Comparison of ENCODE assay signal across 37 cellular contexts in genomic region chr20:49375170-49375569, GRCh38.
DNase-seq lines count a peak whose midpoint lies in the region; ATAC-seq, FAIRE-seq and TF ChIP-seq lines count a peak whose summit lies in the region.
"Had no signal": no experiment of that assay in that cellular context is flagged by ENCODE, and none has a peak within 500 bp of the region (broad histone marks: within the 10 kb centered on the region; RNA-seq: fewer than 3 reads in every experiment).

No MANE protein-coding gene starts in this region.

- no peak for FAIRE-seq in HepG2 (lab: Jason Lieb, UNC)
- peak; percentile 46 for FAIRE-seq in HTR-8/SVneo (lab: Jason Lieb, UNC)
- FAIRE-seq in GM12878 (lab: Jason Lieb, UNC): no peak
- no peak for FAIRE-seq in K562 (lab: Jason Lieb, UNC)
- FAIRE-seq: A204.1, A549, D721Med had no signal

- no peak overlapping the region for H3K9ac ChIP-seq in HepG2 (ENCODE audit: insufficient read depth, low read depth, low read length)
- H3K9ac ChIP-seq in GM12878 (ENCODE audit: control insufficient read depth, insufficient read depth, low read length): no peak overlapping the region
- no peak overlapping the region for H3K9ac ChIP-seq in K562 (ENCODE audit: insufficient read depth in 1 of 2, low read depth in 2 of 2, low read length in 2 of 2)
- no peak overlapping the region for H3K9ac ChIP-seq in SK-N-SH
- H3K9ac ChIP-seq: BLaER1; BLaER1 treated with 17β-estradiol and CSF1 and Interleukin-3, amounts not matched to agents 10 nM and 100 nM had no signal

- no peaks in the 10 kb centered on the region for H3K4me1 ChIP-seq in HepG2 (ENCODE audit: insufficient read depth, low read length)
- no peaks in the 10 kb centered on the region for H3K4me1 ChIP-seq in right lobe of liver
- H3K4me1 ChIP-seq in GM12878 (ENCODE audit: control insufficient read depth, insufficient read depth, low read length): no peaks in the 10 kb centered on the region
- H3K4me1 ChIP-seq in K562 (replicated peaks in 1 of 2; ENCODE audit: control insufficient read depth in 2 of 2, insufficient read depth in 2 of 2, low read length in 2 of 2): no peaks in the 10 kb centered on the region
- peaks cover 0 to 12% of the 10 kb centered on the region in 2 experiments; a peak in 1 of 4 replicates for H3K4me1 ChIP-seq in SK-N-SH (ENCODE audit: control insufficient read depth in 1 of 2, insufficient read depth in 2 of 2, low read depth in 1 of 2, low read length in 1 of 2)
- H3K4me1 ChIP-seq: BLaER1; BLaER1 treated with 17β-estradiol and CSF1 and Interleukin-3, amounts not matched to agents 10 nM and 100 nM; Caco-2 had no signal

- ATAC-seq in HepG2 (no peak), right lobe of liver (no peak), GM12878 (no peak), K562 (no peak), HG02763 (IDR thresholded peaks at IDR 0.05; ENCODE audit: unreplicated experiment) (no peak), T-cell (replicated peaks in 1 of 4) (no peak)
- ATAC-seq: A549; CD8-positive, alpha-beta T cell had no signal

- H3K27me3 Mint-ChIP-seq in T-cell: peaks cover 16 to 17% of the 10 kb centered on the region in 2 donors

- no peaks in the 10 kb centered on the region for H3K9me1 ChIP-seq in K562 (ENCODE audit: control insufficient read depth, insufficient read depth, low read length)

- no peak overlapping the region for H3K27ac Mint-ChIP-seq in T-cell
- H3K27ac Mint-ChIP-seq: B cell; CD14-positive monocyte; CD4-positive, alpha-beta memory T cell; CD4-positive, alpha-beta T cell; CD8-positive, alpha-beta memory T cell; CD8-positive, alpha-beta T cell had no signal

- no peaks in the 10 kb centered on the region for H3K4me1 Mint-ChIP-seq in T-cell
- H3K4me1 Mint-ChIP-seq: B cell; CD14-positive monocyte; CD4-positive, CD25-positive, alpha-beta regulatory T cell; CD8-positive, alpha-beta memory T cell had no signal

- SMC1A ChIA-PET in GM12878 (lab: Charles Lee; ENCODE audit: uncharacterized antibody, unreplicated experiment): interaction anchor here (0.6 kb wide), 1 partner anchor 181 kb away, joined by 3 read pairs; no protein-coding TSS in a partner anchor

- DNase-seq in HepG2 (ENCODE audit: low spot score): no peak
- DNase-seq in right lobe of liver: no peak
- DNase-seq in HTR-8/SVneo (ENCODE audit: insufficient read length, low spot score): no peak
- no peak for DNase-seq in GM12878 (ENCODE audit: low read depth, low spot score)
- no peak for DNase-seq in K562 (ENCODE audit: extremely low read depth in 1 of 4, low spot score in 3 of 4)
- no peak for DNase-seq in SK-N-SH
- DNase-seq in T-cell: no peak
- DNase-seq: 8988T; ACHN; AML-193; BE2C; C1 segment of cervical spinal cord; Caco-2; Calu3; CD4-positive, alpha-beta memory T cell; CD4-positive, alpha-beta T cell; CD4-positive, CD25-positive, alpha-beta regulatory T cell; CD8-positive, alpha-beta memory T cell; CD8-positive, alpha-beta T cell; COR-L47; DMS 273 treated with DMSO at 0.1 percent for 48 hours; DMS153; DMS53; DMS79; DMS79 treated with DMSO at 0.1 percent for 48 hours; DND-41; EL had no signal

- TF ChIP-seq POLR2A in HepG2 (IDR thresholded peaks at IDR 0.05; ENCODE audit: insufficient read depth in 1 of 2, low read depth in 2 of 2, low read length in 2 of 2) (no peak), right lobe of liver (IDR thresholded peaks at IDR 0.05) (no peak), GM12878 (IDR thresholded peaks at IDR 0.05; ENCODE audit: low read depth, low read length) (no peak), K562 (conservative IDR thresholded peaks at IDR 0.05) (no peak)

- RAD21 ChIA-PET in GM12878 (lab: Charles Lee; ENCODE audit: unreplicated experiment): no interaction called here

- TF ChIP-seq EP300 in HepG2 (IDR thresholded peaks at IDR 0.05; ENCODE audit: low read depth in 2 of 2, low read length in 2 of 2) (no peak), HepG2 (CRISPR knock-in tag; IDR thresholded peaks at IDR 0.05; ENCODE audit: borderline replicate concordance) (no peak), GM12878 (IDR thresholded peaks at IDR 0.05; ENCODE audit: borderline replicate concordance in 1 of 2, control insufficient read depth in 1 of 2, low read depth in 2 of 2, low read length in 2 of 2) (no peak), K562 (IDR thresholded peaks at IDR 0.05; ENCODE audit: low read length) (no peak), SK-N-SH (IDR thresholded peaks at IDR 0.05; ENCODE audit: borderline replicate concordance in 1 of 2, low read depth in 1 of 2, low read length in 1 of 2) (no peak)

- H2AFZ ChIP-seq in HepG2 (ENCODE audit: low read length): no peak overlapping the region
- H2AFZ ChIP-seq in GM12878 (ENCODE audit: control insufficient read depth, low read depth, low read length): no peak overlapping the region
- H2AFZ ChIP-seq in K562 (ENCODE audit: low read depth, low read length): no peak overlapping the region
- H2AFZ ChIP-seq in SK-N-SH (ENCODE audit: low read depth): no peak overlapping the region

- POLR2A ChIA-PET in HepG2 (lab: Yijun Ruan, JAX) (no interaction called here), GM12878 (lab: Charles Lee) (no interaction called here), K562 (lab: Yijun Ruan, JAX) (interaction anchor here (1.3 to 1.9 kb wide), 2 partner anchors 10 kb away, joined by 4 to 5 read pairs; no protein-coding TSS in a partner anchor), SK-N-SH (lab: Yijun Ruan, JAX) (no interaction called here), T-cell (lab: Charles Lee) (no interaction called here)

- no peaks in the 10 kb centered on the region for H3K36me3 Mint-ChIP-seq in T-cell
- H3K36me3 Mint-ChIP-seq: CD14-positive monocyte; CD4-positive, alpha-beta memory T cell; CD4-positive, CD25-positive, alpha-beta regulatory T cell; CD8-positive, alpha-beta memory T cell; CD8-positive, alpha-beta T cell had no signal

- no peaks in the 10 kb centered on the region for H3K9me2 ChIP-seq in SK-N-SH

- H3F3A ChIP-seq in SK-N-SH (replicated peaks; ENCODE audit: insufficient read depth): no peaks in the 10 kb centered on the region

- TF ChIP-seq RAD21 in HepG2 (CRISPR knock-in tag; IDR thresholded peaks at IDR 0.05) (no peak), GM12878 (IDR thresholded peaks at IDR 0.05; ENCODE audit: insufficient read depth, low read depth, low read length) (no peak), K562 (CRISPR knock-in tag; conservative IDR thresholded peaks at IDR 0.05 in 1 of 2, IDR thresholded peaks at IDR 0.05 in 1 of 2) (no peak), SK-N-SH (IDR thresholded peaks at IDR 0.05; ENCODE audit: low read length) (no peak)

- BruUV-seq in HepG2 (replicated peaks; lab: Mats Ljungman, UMichigan) (no TSS peak), GM12878 (replicated peaks; lab: Mats Ljungman, UMichigan) (no TSS peak), K562 (replicated peaks; lab: Mats Ljungman, UMichigan) (no TSS peak)

- H3K4me2 ChIP-seq in HepG2 (ENCODE audit: low read depth, low read length) (no peak overlapping the region), GM12878 (ENCODE audit: control insufficient read depth, insufficient read depth) (no peak overlapping the region), K562 (ENCODE audit: insufficient read depth, low read length) (no peak overlapping the region), SK-N-SH (no peak overlapping the region)
- H3K4me2 ChIP-seq: A549; BLaER1; BLaER1 treated with 17β-estradiol and CSF1 and Interleukin-3, amounts not matched to agents 10 nM and 100 nM had no signal

- intact Hi-C loops in HepG2 (cut with micrococcal nuclease; ENCODE audit: unreplicated experiment) (no loop called here), right lobe of liver (cut with DNase I) (no loop called here), GM12878 (cut with micrococcal nuclease; ENCODE audit: unreplicated experiment) (no loop called here), K562 (cut with micrococcal nuclease) (no loop called here)

- H3K9me3 Mint-ChIP-seq in T-cell: peaks cover 0 to 5% (median 0%) of the 10 kb centered on the region in 3 donors
- H3K9me3 Mint-ChIP-seq: CD4-positive, alpha-beta T cell; CD8-positive, alpha-beta memory T cell; CD8-positive, alpha-beta T cell had no signal

- H3K4me3 ChIP-seq in HepG2 (replicated peaks in 1 of 3; ENCODE audit: insufficient read depth in 1 of 3, low read depth in 2 of 3, low read length in 3 of 3) (no peak overlapping the region), right lobe of liver (no peak overlapping the region), GM12878 (no peak overlapping the region), K562 (no peak overlapping the region), SK-N-SH (ENCODE audit: low read depth in 2 of 2, low read length in 1 of 2) (no peak overlapping the region)
- H3K4me3 ChIP-seq: A549; BLaER1; BLaER1 treated with 17β-estradiol and CSF1 and Interleukin-3, amounts not matched to agents 10 nM and 100 nM had no signal

- H3K36me3 ChIP-seq in HepG2 (replicated peaks in 1 of 2; ENCODE audit: control insufficient read depth in 1 of 2, insufficient read depth in 2 of 2, low read length in 2 of 2) (no peaks in the 10 kb centered on the region), right lobe of liver (no peaks in the 10 kb centered on the region), GM12878 (ENCODE audit: control insufficient read depth in 2 of 2, insufficient read depth in 2 of 2, low read length in 1 of 2) (no peaks in the 10 kb centered on the region), K562 (ENCODE audit: control insufficient read depth, insufficient read depth, low read length) (no peaks in the 10 kb centered on the region), SK-N-SH (replicated peaks in 1 of 2; ENCODE audit: control insufficient read depth in 1 of 2, insufficient read depth in 2 of 2, low read length in 1 of 2) (no peaks in the 10 kb centered on the region)
- H3K36me3 ChIP-seq: BE2C; BLaER1; BLaER1 treated with 17β-estradiol and CSF1 and Interleukin-3, amounts not matched to agents 10 nM and 100 nM had no signal

- no peak overlapping the region for H3K4me3 Mint-ChIP-seq in T-cell
- H3K4me3 Mint-ChIP-seq: B cell; CD14-positive monocyte; CD4-positive, alpha-beta memory T cell; CD4-positive, alpha-beta T cell; CD4-positive, CD25-positive, alpha-beta regulatory T cell; CD8-positive, alpha-beta T cell had no signal

- no peaks in the 10 kb centered on the region for H3K9me3 ChIP-seq in HepG2 (ENCODE audit: low read length)
- no peaks in the 10 kb centered on the region for H3K9me3 ChIP-seq in right lobe of liver
- no peaks in the 10 kb centered on the region; the same call in 2 of the 3 replicates for H3K9me3 ChIP-seq in GM12878 (replicated peaks; ENCODE audit: control insufficient read depth, insufficient read depth, low read length)
- no peaks in the 10 kb centered on the region for H3K9me3 ChIP-seq in K562 (replicated peaks; ENCODE audit: control insufficient read depth, insufficient read depth, low read depth, low read length)
- H3K9me3 ChIP-seq in SK-N-SH: no peaks in the 10 kb centered on the region
- H3K9me3 ChIP-seq: A549, BE2C, BLaER1 had no signal

- H3K27ac ChIP-seq in HepG2 (ENCODE audit: extremely low read length, insufficient read depth, low read length) (no peak overlapping the region), right lobe of liver (no peak overlapping the region), GM12878 (ENCODE audit: control insufficient read depth, insufficient read depth) (no peak overlapping the region), K562 (ENCODE audit: extremely low read depth, low read depth, low read length) (no peak overlapping the region), SK-N-SH (ENCODE audit: low read depth in 2 of 2, low read length in 1 of 2) (no peak overlapping the region)
- H3K27ac ChIP-seq: 22Rv1; A549; BLaER1; BLaER1 treated with 17β-estradiol and CSF1 and Interleukin-3, amounts not matched to agents 10 nM and 100 nM; C4-2B had no signal

- CTCF ChIA-PET in HepG2 (lab: Yijun Ruan, JAX; ENCODE audit: low intra/inter-chr PET ratio, low total read pairs) (no interaction called here), GM12878 (lab: Yijun Ruan, JAX) (interaction anchor here (0.5 to 3.2 kb wide), 2 partner anchors 9 to 470 kb away, joined by 4 to 24 read pairs; no protein-coding TSS in a partner anchor), K562 (lab: Yijun Ruan, JAX; ENCODE audit: low intra/inter-chr PET ratio) (no interaction called here), SK-N-SH (lab: Yijun Ruan, JAX) (interaction anchor here (1.1 to 4.7 kb wide), 7 partner anchors 10 to 161 kb away, joined by 3 to 21 read pairs (median 6); no protein-coding TSS in a partner anchor), T-cell (lab: Charles Lee) (interaction anchor here in 1 of 2 donors (0.6 kb wide), 1 partner anchor 275 kb away, joined by 8 read pairs; no protein-coding TSS in a partner anchor)

- H3K79me2 ChIP-seq in HepG2 (ENCODE audit: insufficient read depth, low read length) (no peaks in the 10 kb centered on the region), GM12878 (ENCODE audit: control insufficient read depth, insufficient read depth, low read length) (no peaks in the 10 kb centered on the region), K562 (ENCODE audit: control insufficient read depth, insufficient read depth, low read length) (no peaks in the 10 kb centered on the region), SK-N-SH (ENCODE audit: insufficient read depth) (no peaks in the 10 kb centered on the region)

- H4K20me1 ChIP-seq in HepG2 (ENCODE audit: insufficient read depth, low read length): no peaks in the 10 kb centered on the region
- H4K20me1 ChIP-seq in GM12878 (ENCODE audit: control insufficient read depth, insufficient read depth): no peaks in the 10 kb centered on the region
- H4K20me1 ChIP-seq in K562 (replicated peaks; ENCODE audit: control insufficient read depth, insufficient read depth, low read length): peaks cover 2% of the 10 kb centered on the region; the same call in 1 of the 2 replicates
- no peaks in the 10 kb centered on the region for H4K20me1 ChIP-seq in SK-N-SH (ENCODE audit: insufficient read depth)
- H4K20me1 ChIP-seq: BLaER1; BLaER1 treated with 17β-estradiol and CSF1 and Interleukin-3, amounts not matched to agents 10 nM and 100 nM had no signal

- H3K27me3 ChIP-seq in HepG2 (ENCODE audit: control insufficient read depth in 1 of 2, insufficient read depth in 2 of 2, low read length in 2 of 2) (peaks cover 7 to 53% of the 10 kb centered on the region in 2 experiments; a peak in 4 of 5 replicates), right lobe of liver (no peaks in the 10 kb centered on the region), GM12878 (replicated peaks in 1 of 2; ENCODE audit: control insufficient read depth in 2 of 2, insufficient read depth in 2 of 2, low read length in 1 of 2) (peaks cover 0 to 2% of the 10 kb centered on the region in 2 experiments; a peak in 1 of 4 replicates), K562 (ENCODE audit: control insufficient read depth in 2 of 2, insufficient read depth in 2 of 2, low read length in 2 of 2) (peaks cover 26 to 62% of the 10 kb centered on the region in 2 experiments; a peak in 4 of 5 replicates), SK-N-SH (ENCODE audit: insufficient read depth) (no peaks in the 10 kb centered on the region)
- H3K27me3 ChIP-seq: BE2C; BLaER1; BLaER1 treated with 17β-estradiol and CSF1 and Interleukin-3, amounts not matched to agents 10 nM and 100 nM had no signal

- TF ChIP-seq CTCF in HepG2 (CRISPR knock-in tag; IDR thresholded peaks at IDR 0.05) (no peak), right lobe of liver (IDR thresholded peaks at IDR 0.05) (no peak), GM12878 (IDR thresholded peaks at IDR 0.05 in 2 of 3, conservative IDR thresholded peaks at IDR 0.05 in 1 of 3; ENCODE audit: control insufficient read depth in 2 of 3, extremely low read depth in 1 of 3, insufficient read depth in 1 of 3, low read depth in 3 of 3, low read length in 3 of 3) (no peak), K562 (IDR thresholded peaks at IDR 0.05 in 2 of 3, conservative IDR thresholded peaks at IDR 0.05 in 1 of 3; ENCODE audit: insufficient read depth in 2 of 3, low read depth in 1 of 3, low read length in 3 of 3) (no peak), SK-N-SH (IDR thresholded peaks at IDR 0.05) (no peak)

- 3% methylated on average over 3 of the region's 3 CpGs for WGBS in HepG2 (ENCODE audit: low lambda C conversion rate)
- 88% methylated on average over 3 of the region's 3 CpGs for WGBS in right lobe of liver (ENCODE audit: insufficient coverage, low coverage, low lambda C conversion rate, missing lambda C conversion rate)
- 4% methylated on average over 3 of the region's 3 CpGs for WGBS in GM12878 (ENCODE audit: insufficient coverage, insufficient replicate concordance, low lambda C conversion rate, missing lambda C conversion rate)
- WGBS in K562 (ENCODE audit: insufficient coverage, low coverage, missing lambda C conversion rate): 0% methylated on average over 3 of the region's 3 CpGs
- WGBS in SK-N-SH (ENCODE audit: low lambda C conversion rate): 61% methylated on average over 3 of the region's 3 CpGs

- in situ Hi-C loops in HepG2 (cut with HindIII; ENCODE audit: extremely low pct_ligation_motif_present, low pct_unique_long_range_greater_than_20kb) (no loop called here), GM12878 (cut with MboI) (no loop called here), K562 (cut with MboI) (no loop called here)

Comparison
In these comparisons a context has a peak if more than half of its experiments do, and no peak if none do; other contexts are left out.
1. CTCF ChIA-PET loops: an anchor here in GM12878 (0.5 to 3.2 kb wide) and SK-N-SH (1.1 to 4.7 kb wide); none called in HepG2 and K562.